ENCODE assay signal across 8 cellular contexts in genomic region chr19:16496613-16496983, GRCh38. TPM values are rescaled to one million over a fixed set of nuclear protein-coding genes. Genes with fewer than 3 reads are reported as not detected.
A peak's percentile ranks its signal among the peaks of the same experiment; 100 is the strongest.
DNase-seq lines count a peak whose midpoint lies in the region; ATAC-seq and TF ChIP-seq lines count a peak whose summit lies in the region.

No MANE protein-coding gene starts in this region.

- H3K27ac ChIP-seq in upper lobe of left lung = peak overlapping the region; percentile 37 to 77 (median 54)

- peak overlapping the region; percentile 94 for H3K4me3 ChIP-seq in MG63
- H3K4me3 ChIP-seq in upper lobe of left lung = peak overlapping the region; percentile 66 to 85 (median 80)

- H3K4me1 Mint-ChIP-seq in CD14-positive monocyte (peaks cover 10% of the 10 kb centered on the region), mesothelial cell of epicardium (peaks cover 20% of the 10 kb centered on the region)
- peaks cover 11% of the 10 kb centered on the region for H3K4me1 Mint-ChIP-seq in central memory CD8-positive, alpha-beta T cell

- H3K36me3 Mint-ChIP-seq in CD14-positive monocyte (no peaks in the 10 kb centered on the region), mesothelial cell of epicardium (peaks cover 6% of the 10 kb centered on the region)
- H3K36me3 Mint-ChIP-seq in central memory CD8-positive, alpha-beta T cell (ENCODE audit: insufficient read depth) = peaks cover 4% of the 10 kb centered on the region

- H3K9me3 ChIP-seq in MG63 (no peaks in the 10 kb centered on the region), upper lobe of left lung (no peaks in the 10 kb centered on the region)

- DNase-seq in CD14-positive monocyte (ENCODE audit: low spot score) = no peak
- peak; percentile 74 for DNase-seq in MG63
- DNase-seq in central memory CD8-positive, alpha-beta T cell (ENCODE audit: low spot score in 2 of 2) = no peak
- DNase-seq in mesothelial cell of epicardium (ENCODE audit: low spot score in 2 of 2, unreplicated experiment in 2 of 2) = no peak
- no peak for DNase-seq in upper lobe of left lung
- DNase-seq in NCI-H2107 treated with DMSO at 0.1 percent for 48 hours (lab: John Stamatoyannopoulos, UW; ENCODE audit: unreplicated experiment) = no peak

- WGBS in upper lobe of left lung, 2 donors = 35 to 40% methylated on average over 12 to 16 of the region's 16 CpGs

- ATAC-seq in central memory CD8-positive, alpha-beta T cell (replicated peaks; ENCODE audit: extremely low read depth, poor library complexity, severe bottlenecking) = no peak
- peak in 1 of 2 donors; percentile 43 for ATAC-seq in upper lobe of left lung (ENCODE audit: low FRiP score in 2 of 2)
- no peak for ATAC-seq in HG02763 (IDR thresholded peaks at IDR 0.05; ENCODE audit: unreplicated experiment)
- ATAC-seq in GM19035 (IDR thresholded peaks at IDR 0.05; ENCODE audit: unreplicated experiment) = no peak

- TF ChIP-seq POLR2A in upper lobe of left lung (IDR thresholded peaks at IDR 0.05) = no peak

- TF ChIP-seq CTCF in CD14-positive monocyte (IDR thresholded peaks at IDR 0.05) (no peak), mesothelial cell of epicardium (IDR thresholded peaks at IDR 0.05; ENCODE audit: unreplicated experiment) (no peak), upper lobe of left lung (IDR thresholded peaks at IDR 0.05) (no peak)

- peaks cover 10% of the 10 kb centered on the region for H3K36me3 ChIP-seq in MG63
- H3K36me3 ChIP-seq in upper lobe of left lung = peaks cover 0 to 5% (median 0%) of the 10 kb centered on the region in 4 donors

- peaks cover 5 to 14% (median 8%) of the 10 kb centered on the region in 4 donors for H3K4me1 ChIP-seq in upper lobe of left lung

- H3K27ac Mint-ChIP-seq in CD14-positive monocyte = peak overlapping the region in 5 of 7 donors; percentile 60 to 85 (median 75)
- peak overlapping the region; percentile 86 for H3K27ac Mint-ChIP-seq in central memory CD8-positive, alpha-beta T cell (ENCODE audit: low read depth)
- H3K27ac Mint-ChIP-seq in mesothelial cell of epicardium = peak overlapping the region; percentile 91

- H3K4me3 Mint-ChIP-seq in CD14-positive monocyte (peak overlapping the region; percentile 87 to 91), mesothelial cell of epicardium (peak overlapping the region; percentile 94)
- H3K4me3 Mint-ChIP-seq in central memory CD8-positive, alpha-beta T cell = peak overlapping the region; percentile 88

- no peak for TF ChIP-seq EP300 in upper lobe of left lung (IDR thresholded peaks at IDR 0.05)

- H3K27me3 ChIP-seq in MG63 = no peaks in the 10 kb centered on the region
- H3K27me3 ChIP-seq in upper lobe of left lung = no peaks in the 10 kb centered on the region

- H3K9me3 Mint-ChIP-seq in CD14-positive monocyte (no peaks in the 10 kb centered on the region), mesothelial cell of epicardium (no peaks in the 10 kb centered on the region)
- no peaks in the 10 kb centered on the region for H3K9me3 Mint-ChIP-seq in central memory CD8-positive, alpha-beta T cell

- intact Hi-C loops in CD14-positive monocyte (cut with micrococcal nuclease) = loop anchor here (2.0 to 5.0 kb wide), 3 partner anchors 24 to 49 kb away; partner anchors contain the start of gene CHERP (in 2 of the 2)

- H3K27me3 Mint-ChIP-seq in CD14-positive monocyte (ENCODE audit: low read depth in 3 of 3) = peaks cover 0 to 1% (median 1%) of the 10 kb centered on the region in 3 donors
- H3K27me3 Mint-ChIP-seq in central memory CD8-positive, alpha-beta T cell = no peaks in the 10 kb centered on the region
- H3K27me3 Mint-ChIP-seq in mesothelial cell of epicardium (ENCODE audit: low read depth) = no peaks in the 10 kb centered on the region

RNA-seq across cellular contexts. Expression of gene C19orf44, which starts 0.4 kb away (rescaled TPM):
- under 1 TPM in 1 of 2 donors, not detected in 1; 0.58 TPM for polyA plus RNA-seq in CD14-positive monocyte
- 9.8 and 21.4 TPM in 2 replicates for total RNA-seq in MG63 (2014; rRNA removed; shearing (Covaris generic); ENCODE audit: low replicate concordance)
- 6.0 to 7.3 TPM (median 6.4 TPM) in 3 replicates for total RNA-seq in mesothelial cell of epicardium
- 10 to 100 TPM in 1 of 6 donors, 1 to 10 TPM in 5; 4.3 to 26.2 (median 5.7) TPM for total RNA-seq in upper lobe of left lung

RNA-seq across cellular contexts. Expression of gene CALR3, which starts 0.6 kb away (rescaled TPM):
- not detected for polyA plus RNA-seq in CD14-positive monocyte
- not detected in 2 replicates for total RNA-seq in MG63 (2014; rRNA removed; shearing (Covaris generic); ENCODE audit: low replicate concordance)
- total RNA-seq in mesothelial cell of epicardium (not detected in 3 replicates), upper lobe of left lung (not detected)

RNA-seq across cellular contexts. Expression of gene EPS15L1, which starts 24.8 kb away (rescaled TPM):
- polyA plus RNA-seq in CD14-positive monocyte = 1 to 10 TPM; 5.2 to 6.1 TPM
- total RNA-seq in MG63 (2014; rRNA removed; shearing (Covaris generic); ENCODE audit: low replicate concordance) = 14.7 and 23.1 TPM in 2 replicates
- 53.8 to 60.3 TPM (median 54.7 TPM) in 3 replicates for total RNA-seq in mesothelial cell of epicardium
- total RNA-seq in upper lobe of left lung = 10 to 100 TPM; 18.2 to 62.9 (median 33.2) TPM

RNA-seq across cellular contexts. Expression of gene CHERP, which starts 45.6 kb away (rescaled TPM):
- polyA plus RNA-seq in CD14-positive monocyte = 1 to 10 TPM; 3.2 to 5.3 TPM
- 1.8 and 2.0 TPM in 2 replicates for total RNA-seq in MG63 (2014; rRNA removed; shearing (Covaris generic); ENCODE audit: low replicate concordance)
- total RNA-seq in mesothelial cell of epicardium (73.2 to 80.5 TPM (median 78.4 TPM) in 3 replicates), upper lobe of left lung (10 to 100 TPM; 10.8 to 38.6 (median 22.0) TPM)
